In genomic region chr17:80792373-80792781, GRCh38 we compare ENCODE assay signal across 8 cellular contexts.
A peak's percentile ranks its signal among the peaks of the same experiment; 100 is the strongest.
DNase-seq lines count a peak whose midpoint lies in the region; ATAC-seq and TF ChIP-seq lines count a peak whose summit lies in the region.
"Had no signal": no experiment of that assay in that cellular context is flagged by ENCODE, and none has a peak within 500 bp of the region (broad histone marks: within the 10 kb centered on the region; RNA-seq: fewer than 3 reads in every experiment).

No MANE protein-coding gene starts in this region.

- H3K4me1 Mint-ChIP-seq in activated T-helper 17 cell treated with anti-CD3 and anti-CD28 coated beads, Interleukin-2, amount 50 U/mL, for 72 hours: peaks cover 62% of the 10 kb centered on the region
- H3K4me1 Mint-ChIP-seq in stimulated activated memory B cell treated with anti-CD40 and anti-IgM and Interleukin-4, amounts not matched to agents 10 μg/mL and 1 μg/mL and 100 μg/mL, for 72 hours: peaks cover 27% of the 10 kb centered on the region

- H3K36me3 Mint-ChIP-seq in activated T-helper 17 cell treated with anti-CD3 and anti-CD28 coated beads, Interleukin-2, amount 50 U/mL, for 72 hours (ENCODE audit: low read depth): peaks cover 64% of the 10 kb centered on the region
- peaks cover 39% of the 10 kb centered on the region for H3K36me3 Mint-ChIP-seq in stimulated activated memory B cell treated with anti-CD40 and anti-IgM and Interleukin-4, amounts not matched to agents 10 μg/mL and 1 μg/mL and 100 μg/mL, for 72 hours

- peak overlapping the region; percentile 82 for H3K4me3 Mint-ChIP-seq in activated T-helper 17 cell treated with anti-CD3 and anti-CD28 coated beads, Interleukin-2, amount 50 U/mL, for 72 hours
- H3K4me3 Mint-ChIP-seq in stimulated activated memory B cell treated with anti-CD40 and anti-IgM and Interleukin-4, amounts not matched to agents 10 μg/mL and 1 μg/mL and 100 μg/mL, for 72 hours: no peak overlapping the region

- ATAC-seq in activated T-helper 17 cell treated with anti-CD3 and anti-CD28 coated beads, Interleukin-2, amount 50 U/mL, for 72 hours (replicated peaks): no peak
- ATAC-seq in stimulated activated memory B cell treated with anti-CD40 and anti-IgM and Interleukin-4, amounts not matched to agents 10 μg/mL and 1 μg/mL and 100 μg/mL, for 72 hours: no peak
- ATAC-seq in heart right ventricle: no peak

- H3K27me3 Mint-ChIP-seq in activated T-helper 17 cell treated with anti-CD3 and anti-CD28 coated beads, Interleukin-2, amount 50 U/mL, for 72 hours: no peaks in the 10 kb centered on the region
- H3K27me3 Mint-ChIP-seq in stimulated activated memory B cell treated with anti-CD40 and anti-IgM and Interleukin-4, amounts not matched to agents 10 μg/mL and 1 μg/mL and 100 μg/mL, for 72 hours: no peaks in the 10 kb centered on the region

- no peak for TF ChIP-seq CTCF in foreskin fibroblast (IDR thresholded peaks at IDR 0.05; ENCODE audit: low read depth, low read length)
- TF ChIP-seq CTCF in heart right ventricle (IDR thresholded peaks at IDR 0.05): no peak

- H3K36me3 ChIP-seq in KOPT-K1 (ENCODE audit: insufficient read depth, low read length) (peaks cover 58% of the 10 kb centered on the region), heart right ventricle (no peaks in the 10 kb centered on the region)

- WGBS in heart right ventricle, 2 donors: 83 to 90% methylated on average over 10 of the region's 10 CpGs

- peak overlapping the region; percentile 95 for H3K27ac Mint-ChIP-seq in activated T-helper 17 cell treated with anti-CD3 and anti-CD28 coated beads, Interleukin-2, amount 50 U/mL, for 72 hours
- peak overlapping the region; percentile 14 for H3K27ac Mint-ChIP-seq in stimulated activated memory B cell treated with anti-CD40 and anti-IgM and Interleukin-4, amounts not matched to agents 10 μg/mL and 1 μg/mL and 100 μg/mL, for 72 hours

- H3K4me3 ChIP-seq in foreskin fibroblast (ENCODE audit: low read depth in 1 of 2, low read length in 2 of 2): peak overlapping the region in 1 of 2 donors; percentile 23
- no peak overlapping the region for H3K4me3 ChIP-seq in heart right ventricle

- no peaks in the 10 kb centered on the region for H3K27me3 ChIP-seq in heart right ventricle

- DNase-seq in foreskin fibroblast (peak; percentile 13 to 36), germinal center (ENCODE audit: low spot score) (no peak), heart right ventricle (no peak)
- no peak for DNase-seq in stimulated activated CD8-positive, alpha-beta memory T cell treated with anti-CD3 and anti-CD28 coated beads, Interleukin-4, amount 100 ng/mL, for 48 hours

- peak overlapping the region; percentile 94 for H3K27ac ChIP-seq in KOPT-K1 (ENCODE audit: low read depth, low read length, poor library complexity, severe bottlenecking)
- H3K27ac ChIP-seq in heart right ventricle: peak overlapping the region in 1 of 10 donors; percentile 67
- H3K27ac ChIP-seq: HL-60 had no signal

- peaks cover 5% of the 10 kb centered on the region for H3K9me3 Mint-ChIP-seq in activated T-helper 17 cell treated with anti-CD3 and anti-CD28 coated beads, Interleukin-2, amount 50 U/mL, for 72 hours
- peaks cover 3% of the 10 kb centered on the region for H3K9me3 Mint-ChIP-seq in stimulated activated memory B cell treated with anti-CD40 and anti-IgM and Interleukin-4, amounts not matched to agents 10 μg/mL and 1 μg/mL and 100 μg/mL, for 72 hours

- intact Hi-C loops in heart right ventricle (cut with DNase I): no loop called here

- H3K9me3 ChIP-seq in KOPT-K1 (ENCODE audit: insufficient read depth, low read length, poor library complexity, severe bottlenecking) (peaks cover 15% of the 10 kb centered on the region), heart right ventricle (no peaks in the 10 kb centered on the region)

- H3K4me1 ChIP-seq in heart right ventricle: peaks cover 7 to 52% (median 35%) of the 10 kb centered on the region in 9 donors

Comparison
In these comparisons a context has a peak if more than half of its experiments do, and no peak if none do; other contexts are left out.
1. DNase-seq: peak in foreskin fibroblast (2 of 2); none in stimulated activated CD8-positive, alpha-beta memory T cell treated with anti-CD3 and anti-CD28 coated beads, Interleukin-4, amount 100 ng/mL, for 48 hours (single experiment), germinal center (single experiment) and heart right ventricle (0 of 2).